16 cellular contexts compared by ENCODE assay signal in genomic region chr2:10430886-10431622, GRCh38.
"Had no signal": no experiment of that assay in that cellular context is flagged by ENCODE, and none has a peak within 500 bp of the region (broad histone marks: within the 10 kb centered on the region; RNA-seq: fewer than 3 reads in every experiment).

No MANE protein-coding gene starts in this region.

- H2AFZ ChIP-seq: neural progenitor cell, parathyroid adenoma had no signal

- H3K36me3 Mint-ChIP-seq: activated naive CD4-positive, alpha-beta T cell treated with anti-CD3 and anti-CD28 coated beads, Interleukin-2, amount 10 ng/mL, durations not matched to agents 7 days and 5 days; neural progenitor cell had no signal

- H3K4me3 Mint-ChIP-seq: neural progenitor cell had no signal

- FAIRE-seq: islet of Langerhans had no signal

- DNase-seq: activated CD4-positive, alpha-beta memory T cell treated with anti-CD3 and anti-CD28 coated beads, Interleukin-2, amount 10 ng/mL, durations not matched to agents 7 days and 5 days; activated CD4-positive, alpha-beta T cell treated with anti-CD3 and anti-CD28 coated beads for 36 hours; activated naive CD4-positive, alpha-beta T cell treated with anti-CD3 and anti-CD28 coated beads, Interleukin-2, amount 10 ng/mL, durations not matched to agents 7 days and 5 days; esophagus squamous epithelium; foreskin keratinocyte; heart left ventricle; stimulated activated CD4-positive, alpha-beta T cell treated with anti-CD3 and anti-CD28 coated beads, Interleukin-4, amount 100 ng/mL, for 1 hour; stimulated activated naive CD8-positive, alpha-beta T cell treated with anti-CD3 and anti-CD28 coated beads, Interleukin-15, amount 100 ng/mL, for 72 hours; SW 1271; testis; WERI-Rb-1 had no signal

- H3K9me3 ChIP-seq: breast epithelium, esophagus squamous epithelium, heart left ventricle, testis had no signal

- H3K4me1 ChIP-seq: foreskin keratinocyte had no signal

- ATAC-seq: activated CD4-positive, alpha-beta T cell treated with anti-CD3 and anti-CD28 coated beads for 36 hours; heart left ventricle; left lobe of liver had no signal

- H3K4me3 ChIP-seq: neural progenitor cell had no signal

- H3K27ac Mint-ChIP-seq: activated CD4-positive, alpha-beta memory T cell treated with anti-CD3 and anti-CD28 coated beads, Interleukin-2, amount 10 ng/mL, durations not matched to agents 7 days and 5 days; activated CD4-positive, alpha-beta T cell treated with anti-CD3 and anti-CD28 coated beads for 36 hours; activated naive CD4-positive, alpha-beta T cell treated with anti-CD3 and anti-CD28 coated beads, Interleukin-2, amount 10 ng/mL, durations not matched to agents 7 days and 5 days; neural progenitor cell had no signal

- H3K9me3 Mint-ChIP-seq: activated CD4-positive, alpha-beta memory T cell treated with anti-CD3 and anti-CD28 coated beads, Interleukin-2, amount 10 ng/mL, durations not matched to agents 7 days and 5 days; activated naive CD4-positive, alpha-beta T cell treated with anti-CD3 and anti-CD28 coated beads, Interleukin-2, amount 10 ng/mL, durations not matched to agents 7 days and 5 days; neural progenitor cell; stimulated activated naive CD8-positive, alpha-beta T cell treated with anti-CD3 and anti-CD28 coated beads, Interleukin-15, amount 100 ng/mL, for 72 hours had no signal

- H3K27me3 ChIP-seq: testis had no signal

- H3K9ac ChIP-seq: neural progenitor cell, parathyroid adenoma had no signal

- H3K27ac ChIP-seq: breast epithelium, esophagus squamous epithelium, foreskin keratinocyte, heart left ventricle, neural progenitor cell, parathyroid adenoma, testis, WERI-Rb-1 had no signal

- H3K79me2 ChIP-seq: parathyroid adenoma had no signal

- H3K36me3 ChIP-seq: breast epithelium, neural progenitor cell, WERI-Rb-1 had no signal
